Comparison of ENCODE assay signal across 14 cellular contexts in the genomic region with DNA sequence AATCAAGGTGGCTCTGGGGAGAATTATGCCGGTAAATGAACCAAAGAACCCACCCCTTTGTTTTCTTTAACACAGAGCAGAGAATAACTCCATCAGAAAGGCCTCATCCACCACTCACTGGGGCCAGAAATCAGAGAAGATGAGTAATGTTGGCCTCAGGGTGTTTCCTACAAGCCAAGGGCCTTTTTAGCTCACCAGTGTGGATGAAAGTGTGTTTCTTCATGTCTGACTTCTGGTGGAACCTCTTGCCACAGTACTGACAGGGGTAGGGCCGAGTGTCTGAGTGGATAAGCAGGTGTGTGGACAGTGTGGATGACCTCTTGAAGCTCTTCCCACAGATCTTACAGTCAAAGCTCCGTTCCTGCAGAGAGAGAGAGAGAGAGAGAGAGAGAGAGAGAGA. TPM values are rescaled to one million over a fixed set of nuclear protein-coding genes. Genes with fewer than 3 reads are reported as not detected.
DNase-seq lines count a peak whose midpoint lies in the region; ATAC-seq and TF ChIP-seq lines count a peak whose summit lies in the region.
"Had no signal": no experiment of that assay in that cellular context is flagged by ENCODE, and none has a peak within 500 bp of the region (broad histone marks: within the 10 kb centered on the region; RNA-seq: fewer than 3 reads in every experiment).

No MANE protein-coding gene starts in this region.

- TF ChIP-seq CTCF in HL-60 (IDR thresholded peaks at IDR 0.05; ENCODE audit: insufficient read depth, low read length) (no peak), natural killer cell (IDR thresholded peaks at IDR 0.05) (no peak), transverse colon (IDR thresholded peaks at IDR 0.05) (no peak)

- H3K36me3 ChIP-seq in transverse colon, result no peaks in the 10 kb centered on the region

- intact Hi-C loops in activated T-helper 1 cell treated with anti-CD3 and anti-CD28 coated beads, Interleukin-12 subunit alpha, Interleukin-12 subunit beta, Interleukin-2, Interleukin-4 antibody, amounts not matched to agents 30 ng/mL and 10 ng/mL and 1 ng/mL, durations not matched to agents 14 hours and 24 hours and 36 hours (cut with micrococcal nuclease), result loop anchor here (10.0 kb wide), 2 partner anchors 306 to 484 kb away; a partner anchor contains a TSS
- intact Hi-C loops in natural killer cell (cut with micrococcal nuclease) (no loop called here), transverse colon (cut with DNase I; ENCODE audit: low total_unique reads) (no loop called here)

- H3K27ac Mint-ChIP-seq in activated T-helper 1 cell treated with anti-CD3 and anti-CD28 coated beads, Interleukin-12 subunit alpha, Interleukin-12 subunit beta, Interleukin-2, Interleukin-4 antibody, amounts not matched to agents 30 ng/mL and 10 ng/mL and 1 ng/mL, durations not matched to agents 14 hours and 24 hours and 36 hours, result peak overlapping the region; percentile 98
- H3K27ac Mint-ChIP-seq in natural killer cell, result peak overlapping the region; percentile 87

- peak in 1 of 3 donors; percentile 29 for ATAC-seq in natural killer cell
- ATAC-seq: esophagus mucosa, left colon, psoas muscle had no signal

- no peak for TF ChIP-seq POLR2A in transverse colon (IDR thresholded peaks at IDR 0.05)

- no peaks in the 10 kb centered on the region for H3K27me3 Mint-ChIP-seq in activated T-helper 1 cell treated with anti-CD3 and anti-CD28 coated beads, Interleukin-12 subunit alpha, Interleukin-12 subunit beta, Interleukin-2, Interleukin-4 antibody, amounts not matched to agents 30 ng/mL and 10 ng/mL and 1 ng/mL, durations not matched to agents 14 hours and 24 hours and 36 hours (ENCODE audit: insufficient read depth)
- H3K27me3 Mint-ChIP-seq in natural killer cell (ENCODE audit: low read depth in 2 of 2), result no peaks in the 10 kb centered on the region

- H3K9me3 ChIP-seq in transverse colon, result no peaks in the 10 kb centered on the region
- H3K9me3 ChIP-seq: psoas muscle had no signal

- in situ Hi-C loops in transverse colon (cut with MboI; ENCODE audit: low pct_ligation_motif_present in 1 of 4, low pct_unique_long_range_greater_than_20kb in 1 of 4, low sequenced_read_pairs in 3 of 4), result no loop called here

- 78 to 88% methylated on average over 1 to 3 of the region's 3 CpGs for WGBS in transverse colon (ENCODE audit: low coverage in 1 of 2), 2 donors

- no peaks in the 10 kb centered on the region for H3K9me3 Mint-ChIP-seq in activated T-helper 1 cell treated with anti-CD3 and anti-CD28 coated beads, Interleukin-12 subunit alpha, Interleukin-12 subunit beta, Interleukin-2, Interleukin-4 antibody, amounts not matched to agents 30 ng/mL and 10 ng/mL and 1 ng/mL, durations not matched to agents 14 hours and 24 hours and 36 hours
- no peaks in the 10 kb centered on the region for H3K9me3 Mint-ChIP-seq in natural killer cell

- H3K4me1 ChIP-seq in transverse colon, result peaks cover 4 to 34% (median 31%) of the 10 kb centered on the region in 4 donors

- H3K4me3 Mint-ChIP-seq in activated T-helper 1 cell treated with anti-CD3 and anti-CD28 coated beads, Interleukin-12 subunit alpha, Interleukin-12 subunit beta, Interleukin-2, Interleukin-4 antibody, amounts not matched to agents 30 ng/mL and 10 ng/mL and 1 ng/mL, durations not matched to agents 14 hours and 24 hours and 36 hours, result peak overlapping the region; percentile 85
- peak overlapping the region; percentile 80 for H3K4me3 Mint-ChIP-seq in natural killer cell

- peaks cover 82% of the 10 kb centered on the region for H3K4me1 Mint-ChIP-seq in activated T-helper 1 cell treated with anti-CD3 and anti-CD28 coated beads, Interleukin-12 subunit alpha, Interleukin-12 subunit beta, Interleukin-2, Interleukin-4 antibody, amounts not matched to agents 30 ng/mL and 10 ng/mL and 1 ng/mL, durations not matched to agents 14 hours and 24 hours and 36 hours (ENCODE audit: low read depth)
- peaks cover 66 to 68% of the 10 kb centered on the region in 2 donors for H3K4me1 Mint-ChIP-seq in natural killer cell

- H3K27ac ChIP-seq in HL-60 (replicated peaks) (peak overlapping the region; percentile 99), transverse colon (no peak overlapping the region)
- H3K27ac ChIP-seq: coronary artery, psoas muscle had no signal

- no peak for TF ChIP-seq EP300 in transverse colon (IDR thresholded peaks at IDR 0.05; ENCODE audit: low read depth)

- H3K27me3 ChIP-seq in HL-60 (ENCODE audit: insufficient read depth, poor library complexity, severe bottlenecking) (no peaks in the 10 kb centered on the region), transverse colon (peaks cover 60% of the 10 kb centered on the region)

- H3K4me3 ChIP-seq in HL-60 (replicated peaks; ENCODE audit: insufficient read depth, low read length) (peak overlapping the region; percentile 73), transverse colon (no peak overlapping the region)
- H3K4me3 ChIP-seq: coronary artery, psoas muscle had no signal

- peak; percentile 33 for DNase-seq in SIG-M5 treated with dmso at 0.1 percent for 504 hours (lab: John Stamatoyannopoulos, UW; ENCODE audit: unreplicated experiment)
- no peak for DNase-seq in SIG-M5 (lab: John Stamatoyannopoulos, UW)
- peak in 1 of 2 experiments; percentile 51 for DNase-seq in HL-60 (ENCODE audit: low read depth in 1 of 2, low spot score in 1 of 2)
- no peak for DNase-seq in activated T-helper 1 cell treated with anti-CD3 and anti-CD28 coated beads, Interleukin-12 subunit alpha, Interleukin-12 subunit beta, Interleukin-2, Interleukin-4 antibody, amounts not matched to agents 30 ng/mL and 10 ng/mL and 1 ng/mL, durations not matched to agents 14 hours and 24 hours and 36 hours (ENCODE audit: low spot score)
- no peak for DNase-seq in natural killer cell
- DNase-seq in AG20443 (ENCODE audit: low spot score), result no peak
- no peak for DNase-seq in epidermal melanocyte (ENCODE audit: insufficient read length, low spot score)
- no peak for DNase-seq in transverse colon
- DNase-seq: 8988T, anterior cingulate cortex, left colon, psoas muscle had no signal

- peaks cover 80% of the 10 kb centered on the region for H3K36me3 Mint-ChIP-seq in activated T-helper 1 cell treated with anti-CD3 and anti-CD28 coated beads, Interleukin-12 subunit alpha, Interleukin-12 subunit beta, Interleukin-2, Interleukin-4 antibody, amounts not matched to agents 30 ng/mL and 10 ng/mL and 1 ng/mL, durations not matched to agents 14 hours and 24 hours and 36 hours (ENCODE audit: low read depth)
- peaks cover 16% of the 10 kb centered on the region for H3K36me3 Mint-ChIP-seq in natural killer cell

RNA-seq across cellular contexts. Expression of a gene that starts 8.3 kb away (rescaled TPM):
- total RNA-seq in activated T-helper 1 cell treated with anti-CD3 and anti-CD28 coated beads, Interleukin-12 subunit alpha, Interleukin-12 subunit beta, Interleukin-2, Interleukin-4 antibody, amounts not matched to agents 30 ng/mL and 10 ng/mL and 1 ng/mL, durations not matched to agents 14 hours and 24 hours and 36 hours, result 95.7 and 103 TPM in 2 replicates
- total RNA-seq in natural killer cell (10 to 100 TPM; 42.7 to 50.3 (median 46.0) TPM), transverse colon (10 to 100 TPM in 1 of 4 donors, 1 to 10 TPM in 3; 4.5 to 15.7 (median 9.2) TPM)
